22 cellular contexts compared by ENCODE assay signal in genomic region chr3:103968131-103968530, GRCh38.
DNase-seq lines count a peak whose midpoint lies in the region; ATAC-seq, FAIRE-seq and TF ChIP-seq lines count a peak whose summit lies in the region.
"Had no signal": no experiment of that assay in that cellular context is flagged by ENCODE, and none has a peak within 500 bp of the region (broad histone marks: within the 10 kb centered on the region; RNA-seq: fewer than 3 reads in every experiment).

No MANE protein-coding gene starts in this region.

- FAIRE-seq in GM18507 (lab: Jason Lieb, UNC) = peak; percentile 50
- FAIRE-seq: endothelial cell of umbilical vein, frontal cortex, K562 had no signal

- TF ChIP-seq CTCF in GM10248 (IDR thresholded peaks at IDR 0.05; ENCODE audit: control extremely low read depth, extremely low read depth, low read depth, missing control alignments) = no peak

- ATAC-seq in GM19397 (IDR thresholded peaks at IDR 0.05; ENCODE audit: unreplicated experiment) (peak; percentile 47), HG02678 (IDR thresholded peaks at IDR 0.05; ENCODE audit: unreplicated experiment) (peak; percentile 58), HG03196 (IDR thresholded peaks at IDR 0.05; ENCODE audit: unreplicated experiment) (peak; percentile 71)
- ATAC-seq: K562; left colon; stimulated activated naive CD8-positive, alpha-beta T cell treated with anti-CD3 and anti-CD28 coated beads, Interleukin-15, amount 100 ng/mL, for 72 hours had no signal

- CTCF ChIA-PET in GM10248 (lab: Yijun Ruan, JAX) = interaction anchor here (0.9 kb wide), 1 partner anchor 15 kb away, joined by 3 read pairs; no protein-coding TSS in a partner anchor

- POLR2A ChIA-PET in GM10248 (lab: Yijun Ruan, JAX) = no interaction called here

- no peak for DNase-seq in GM18507 (ENCODE audit: extremely low spot score, insufficient read length, low read depth)
- no peak for DNase-seq in NCI-H2196 treated with DMSO at 0.1 percent for 48 hours (lab: John Stamatoyannopoulos, UW; ENCODE audit: unreplicated experiment)
- DNase-seq in GM10248 (ENCODE audit: extremely low spot score) = no peak
- no peak for DNase-seq in activated naive CD4-positive, alpha-beta T cell treated with anti-CD3 and anti-CD28 coated beads, Interleukin-2, amount 50 U/mL, for 16 hours
- no peak for DNase-seq in COR-L47 (lab: John Stamatoyannopoulos, UW)
- DNase-seq: activated CD4-positive, alpha-beta T cell treated with anti-CD3 and anti-CD28 coated beads for 48 hours; activated naive CD4-positive, alpha-beta T cell treated with anti-CD3 and anti-CD28 coated beads, Interleukin-2, amount 10 ng/mL, durations not matched to agents 7 days and 5 days; C1 segment of cervical spinal cord; cortex of kidney; DMS79 treated with DMSO at 0.1 percent for 48 hours; H9; left colon; NCI-H2081; PC-9; retina; stimulated activated naive CD8-positive, alpha-beta T cell treated with anti-CD3 and anti-CD28 coated beads, Interleukin-15, amount 100 ng/mL, for 72 hours had no signal
